1 cellular context compared by ENCODE assay signal in genomic region chr1:54950361-54951163, GRCh38.
TF ChIP-seq lines count a peak whose summit lies in the region.

No MANE protein-coding gene starts in this region.

TF ChIP-seq in HEK293, 187 proteins besides CTCF, POLR2A, EP300 and RAD21 (continued from another document):
- TF ChIP-seq, protein P1, sequence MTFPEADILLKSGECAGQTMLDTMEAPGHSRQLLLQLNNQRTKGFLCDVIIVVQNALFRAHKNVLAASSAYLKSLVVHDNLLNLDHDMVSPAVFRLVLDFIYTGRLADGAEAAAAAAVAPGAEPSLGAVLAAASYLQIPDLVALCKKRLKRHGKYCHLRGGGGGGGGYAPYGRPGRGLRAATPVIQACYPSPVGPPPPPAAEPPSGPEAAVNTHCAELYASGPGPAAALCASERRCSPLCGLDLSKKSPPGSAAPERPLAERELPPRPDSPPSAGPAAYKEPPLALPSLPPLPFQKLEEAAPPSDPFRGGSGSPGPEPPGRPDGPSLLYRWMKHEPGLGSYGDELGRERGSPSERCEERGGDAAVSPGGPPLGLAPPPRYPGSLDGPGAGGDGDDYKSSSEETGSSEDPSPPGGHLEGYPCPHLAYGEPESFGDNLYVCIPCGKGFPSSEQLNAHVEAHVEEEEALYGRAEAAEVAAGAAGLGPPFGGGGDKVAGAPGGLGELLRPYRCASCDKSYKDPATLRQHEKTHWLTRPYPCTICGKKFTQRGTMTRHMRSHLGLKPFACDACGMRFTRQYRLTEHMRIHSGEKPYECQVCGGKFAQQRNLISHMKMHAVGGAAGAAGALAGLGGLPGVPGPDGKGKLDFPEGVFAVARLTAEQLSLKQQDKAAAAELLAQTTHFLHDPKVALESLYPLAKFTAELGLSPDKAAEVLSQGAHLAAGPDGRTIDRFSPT (tag by site-specific recombination; IDR thresholded peaks at IDR 0.05), result no peak
- no peak for TF ChIP-seq SETDB1 (IDR thresholded peaks at IDR 0.05; ENCODE audit: insufficient read length, low read length)
- no peak for TF ChIP-seq ZEB2 (tag by site-specific recombination; IDR thresholded peaks at IDR 0.05)
- no peak for TF ChIP-seq ZNF76 (tag by site-specific recombination; IDR thresholded peaks at IDR 0.05; ENCODE audit: borderline replicate concordance, low read depth)
- 0 out of 2 replicates have a peak, but pooled peaks have one; percentile 35 for TF ChIP-seq ZNF2 (tag by site-specific recombination; IDR thresholded peaks at IDR 0.05)
TF ChIP-seq in HEK293: peak in this region for 7.
